ENCODE assay signal across 11 cellular contexts in the genomic region with DNA sequence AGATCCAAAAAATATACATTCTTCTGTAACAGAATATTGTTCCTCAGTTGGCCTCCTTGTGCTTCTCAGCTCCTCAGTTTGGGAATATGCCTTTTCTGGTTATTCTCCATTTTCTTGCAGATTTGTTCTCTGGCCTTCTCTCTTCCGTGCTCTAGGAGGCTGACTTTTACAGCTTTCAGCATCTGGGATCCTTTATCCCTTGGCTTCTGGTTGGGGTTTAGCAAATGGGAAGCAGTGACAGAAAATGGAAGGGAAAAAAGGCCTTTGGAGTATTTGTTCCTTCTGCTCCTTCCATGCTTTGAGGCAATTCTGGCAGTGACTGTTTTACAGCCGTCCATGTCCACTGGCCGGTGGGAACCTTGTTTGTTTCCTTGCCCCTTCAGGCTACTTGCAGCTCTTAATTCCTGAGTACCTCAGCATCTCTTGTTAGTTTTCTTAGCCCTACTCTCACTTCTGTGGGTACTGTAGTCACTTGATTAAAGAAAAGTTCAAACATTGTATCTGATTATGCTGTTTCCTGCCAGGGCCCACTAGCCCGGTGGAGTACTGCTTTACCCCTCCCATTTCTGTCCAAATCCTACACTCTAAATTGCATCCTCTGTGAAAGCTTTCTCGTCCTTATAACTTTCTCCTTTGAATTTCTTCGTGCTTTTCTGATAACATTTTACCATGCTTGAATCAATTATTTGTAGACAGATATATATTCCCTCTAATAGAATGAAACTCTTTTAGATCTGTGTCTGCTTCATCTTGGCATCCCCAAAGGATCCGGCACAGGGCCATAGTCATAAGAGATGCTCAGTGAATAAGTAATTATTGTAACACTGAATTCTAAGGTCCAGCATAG.
DNase-seq lines count a peak whose midpoint lies in the region; ATAC-seq and TF ChIP-seq lines count a peak whose summit lies in the region.
"Had no signal": no experiment of that assay in that cellular context is flagged by ENCODE, and none has a peak within 500 bp of the region (broad histone marks: within the 10 kb centered on the region; RNA-seq: fewer than 3 reads in every experiment).

No MANE protein-coding gene starts in this region.

- H2AFZ ChIP-seq in smooth muscle cell (ENCODE audit: low read depth), result no peak overlapping the region

- no peaks in the 10 kb centered on the region for H3K9me3 Mint-ChIP-seq in WTC11

- peaks cover 93% of the 10 kb centered on the region for H4K20me1 ChIP-seq in smooth muscle cell (ENCODE audit: low read depth)

- H3K4me3 Mint-ChIP-seq in WTC11, result no peak overlapping the region

- H3K4me2 ChIP-seq in smooth muscle cell, result no peak overlapping the region

- in situ Hi-C loops in KBM-7 (cut with MboI; ENCODE audit: low pct_unique_long_range_greater_than_20kb, low sequenced_read_pairs), result no loop called here

- H3K4me1 ChIP-seq in left ventricle myocardium inferior (peaks cover 90% of the 10 kb centered on the region), smooth muscle cell (ENCODE audit: low read depth) (peaks cover 36% of the 10 kb centered on the region)

- H3K79me2 ChIP-seq in smooth muscle cell (ENCODE audit: low read depth), result peaks cover 98% of the 10 kb centered on the region

- no peaks in the 10 kb centered on the region for H3K9me3 ChIP-seq in left ventricle myocardium inferior (replicated peaks)
- H3K9me3 ChIP-seq in smooth muscle cell (replicated peaks; ENCODE audit: low read depth), result no peaks in the 10 kb centered on the region

- no peak overlapping the region for H3K9ac ChIP-seq in smooth muscle cell (ENCODE audit: low read depth)

- H3K27ac Mint-ChIP-seq in WTC11, result peak overlapping the region; percentile 84

- H3K36me3 ChIP-seq in left ventricle myocardium inferior, result no peaks in the 10 kb centered on the region
- H3K36me3 ChIP-seq in smooth muscle cell (ENCODE audit: low read depth), result no peaks in the 10 kb centered on the region
- H3K36me3 ChIP-seq: WERI-Rb-1 had no signal

- TF ChIP-seq CTCF in WTC11 (IDR thresholded peaks at IDR 0.05), result no peak
- TF ChIP-seq CTCF in left ventricle myocardium inferior (IDR thresholded peaks at IDR 0.05; ENCODE audit: borderline replicate concordance), result no peak
- TF ChIP-seq CTCF in smooth muscle cell (IDR thresholded peaks at IDR 0.05; ENCODE audit: borderline replicate concordance, insufficient read depth, poor library complexity, severe bottlenecking), result no peak

- peaks cover 10% of the 10 kb centered on the region for H3F3A ChIP-seq in smooth muscle cell (ENCODE audit: low read depth)

- H3K27me3 Mint-ChIP-seq in WTC11 (ENCODE audit: low read depth), result no peaks in the 10 kb centered on the region

- H3K4me1 Mint-ChIP-seq in WTC11, result peaks cover 40% of the 10 kb centered on the region

- H3K4me3 ChIP-seq in left ventricle myocardium inferior (no peak overlapping the region), smooth muscle cell (no peak overlapping the region)

- ATAC-seq in WTC11, result no peak; the same call in 1 of the 2 replicates

- CTCF ChIA-PET in WTC11 (lab: Charles Lee), result no interaction called here

- no peaks in the 10 kb centered on the region for H3K36me3 Mint-ChIP-seq in WTC11

- H3K27ac ChIP-seq in left ventricle myocardium inferior (replicated peaks) (peak overlapping the region; percentile 91), smooth muscle cell (ENCODE audit: low read depth) (peak overlapping the region; percentile 7)
- H3K27ac ChIP-seq: WERI-Rb-1 had no signal

- 48% methylated on average over 7 of the region's 7 CpGs for WGBS in smooth muscle cell (ENCODE audit: low lambda C conversion rate)

- H3K27me3 ChIP-seq in left ventricle myocardium inferior (ENCODE audit: low read depth) (no peaks in the 10 kb centered on the region), smooth muscle cell (ENCODE audit: low read depth) (no peaks in the 10 kb centered on the region)

- POLR2A ChIA-PET in WTC11 (lab: Charles Lee), result no interaction called here

- intact Hi-C loops in left ventricle myocardium inferior (cut with micrococcal nuclease), result no loop called here

- DNase-seq in GM03348 (ENCODE audit: low spot score) (peak; percentile 17), WTC11 (ENCODE audit: low spot score) (no peak), left ventricle myocardium inferior (no peak), smooth muscle cell (lab: John Stamatoyannopoulos, UW; ENCODE audit: unreplicated experiment) (no peak), T-helper 9 cell (no peak), GOT3 (lab: John Stamatoyannopoulos, UW) (no peak), KBM-7 (no peak)
- no peak for DNase-seq in stimulated activated CD4-positive, alpha-beta T cell treated with anti-CD3 and anti-CD28 coated beads, Interleukin-15, amount 100 ng/mL, for 24 hours
- DNase-seq: NCI-H69, posterior cingulate gyrus, WERI-Rb-1 had no signal

TF ChIP-seq in WTC11, 78 proteins besides CTCF, POLR2A, EP300 and RAD21 (continues in another document):
- TF ChIP-seq FOXP1 (CRISPR knock-in tag; IDR thresholded peaks at IDR 0.05; ENCODE audit: borderline replicate concordance) (no peak), OVOL2 (CRISPR knock-in tag; IDR thresholded peaks at IDR 0.05; ENCODE audit: borderline replicate concordance) (no peak), ZBTB21 (CRISPR knock-in tag; IDR thresholded peaks at IDR 0.05; ENCODE audit: borderline replicate concordance) (no peak), GTF2I (CRISPR knock-in tag; conservative IDR thresholded peaks at IDR 0.05) (no peak), ATF1 (CRISPR knock-in tag; IDR thresholded peaks at IDR 0.05) (no peak), ZNF416 (CRISPR knock-in tag; IDR thresholded peaks at IDR 0.05) (no peak), NR1H2 (CRISPR knock-in tag; IDR thresholded peaks at IDR 0.05) (no peak), NFATC4 (CRISPR knock-in tag; IDR thresholded peaks at IDR 0.05) (no peak)
- TF ChIP-seq, protein P1, sequence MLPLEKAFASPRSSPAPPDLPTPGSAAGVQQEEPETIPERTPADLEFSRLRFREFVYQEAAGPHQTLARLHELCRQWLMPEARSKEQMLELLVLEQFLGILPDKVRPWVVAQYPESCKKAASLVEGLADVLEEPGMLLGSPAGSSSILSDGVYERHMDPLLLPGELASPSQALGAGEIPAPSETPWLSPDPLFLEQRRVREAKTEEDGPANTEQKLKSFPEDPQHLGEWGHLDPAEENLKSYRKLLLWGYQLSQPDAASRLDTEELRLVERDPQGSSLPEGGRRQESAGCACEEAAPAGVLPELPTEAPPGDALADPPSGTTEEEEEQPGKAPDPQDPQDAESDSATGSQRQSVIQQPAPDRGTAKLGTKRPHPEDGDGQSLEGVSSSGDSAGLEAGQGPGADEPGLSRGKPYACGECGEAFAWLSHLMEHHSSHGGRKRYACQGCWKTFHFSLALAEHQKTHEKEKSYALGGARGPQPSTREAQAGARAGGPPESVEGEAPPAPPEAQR (CRISPR knock-in tag; IDR thresholded peaks at IDR 0.05), result no peak
- TF ChIP-seq, protein P2, sequence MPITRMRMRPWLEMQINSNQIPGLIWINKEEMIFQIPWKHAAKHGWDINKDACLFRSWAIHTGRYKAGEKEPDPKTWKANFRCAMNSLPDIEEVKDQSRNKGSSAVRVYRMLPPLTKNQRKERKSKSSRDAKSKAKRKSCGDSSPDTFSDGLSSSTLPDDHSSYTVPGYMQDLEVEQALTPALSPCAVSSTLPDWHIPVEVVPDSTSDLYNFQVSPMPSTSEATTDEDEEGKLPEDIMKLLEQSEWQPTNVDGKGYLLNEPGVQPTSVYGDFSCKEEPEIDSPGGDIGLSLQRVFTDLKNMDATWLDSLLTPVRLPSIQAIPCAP (CRISPR knock-in tag; IDR thresholded peaks at IDR 0.05), result no peak
- TF ChIP-seq, protein P3, sequence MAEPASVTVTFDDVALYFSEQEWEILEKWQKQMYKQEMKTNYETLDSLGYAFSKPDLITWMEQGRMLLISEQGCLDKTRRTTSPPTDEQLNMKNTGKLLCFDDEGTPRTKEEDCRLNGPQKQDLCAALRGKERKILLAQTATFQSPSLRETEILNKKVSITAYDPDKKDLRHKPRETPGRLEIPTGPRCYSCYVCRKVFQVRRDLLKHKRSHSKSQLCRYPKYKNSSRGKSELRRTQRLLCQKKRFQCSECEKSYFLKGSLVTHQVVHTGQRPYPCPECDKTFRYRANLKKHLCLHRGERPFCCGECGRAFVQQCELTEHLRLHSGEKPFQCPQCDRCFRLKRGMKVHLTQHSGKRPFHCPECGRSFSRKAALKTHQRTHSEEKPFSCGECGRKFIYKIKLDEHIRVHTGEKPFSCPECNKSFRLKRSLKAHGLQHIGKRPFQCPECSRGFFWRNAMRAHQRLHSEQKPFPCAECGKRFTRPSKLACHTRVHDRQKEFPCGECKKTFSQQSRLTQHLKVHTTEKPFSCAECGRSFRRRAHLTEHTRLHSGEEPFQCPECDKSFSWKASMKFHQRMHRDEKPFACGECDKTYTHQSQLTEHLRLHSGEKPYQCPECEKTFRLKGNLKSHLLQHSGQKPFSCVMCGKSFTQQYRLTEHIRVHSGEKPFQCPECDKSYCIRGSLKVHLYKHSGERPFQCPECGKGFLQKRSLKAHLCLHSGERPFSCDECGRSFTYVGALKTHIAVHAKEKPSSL (CRISPR knock-in tag; conservative IDR thresholded peaks at IDR 0.05), result no peak
- TF ChIP-seq, protein P4, sequence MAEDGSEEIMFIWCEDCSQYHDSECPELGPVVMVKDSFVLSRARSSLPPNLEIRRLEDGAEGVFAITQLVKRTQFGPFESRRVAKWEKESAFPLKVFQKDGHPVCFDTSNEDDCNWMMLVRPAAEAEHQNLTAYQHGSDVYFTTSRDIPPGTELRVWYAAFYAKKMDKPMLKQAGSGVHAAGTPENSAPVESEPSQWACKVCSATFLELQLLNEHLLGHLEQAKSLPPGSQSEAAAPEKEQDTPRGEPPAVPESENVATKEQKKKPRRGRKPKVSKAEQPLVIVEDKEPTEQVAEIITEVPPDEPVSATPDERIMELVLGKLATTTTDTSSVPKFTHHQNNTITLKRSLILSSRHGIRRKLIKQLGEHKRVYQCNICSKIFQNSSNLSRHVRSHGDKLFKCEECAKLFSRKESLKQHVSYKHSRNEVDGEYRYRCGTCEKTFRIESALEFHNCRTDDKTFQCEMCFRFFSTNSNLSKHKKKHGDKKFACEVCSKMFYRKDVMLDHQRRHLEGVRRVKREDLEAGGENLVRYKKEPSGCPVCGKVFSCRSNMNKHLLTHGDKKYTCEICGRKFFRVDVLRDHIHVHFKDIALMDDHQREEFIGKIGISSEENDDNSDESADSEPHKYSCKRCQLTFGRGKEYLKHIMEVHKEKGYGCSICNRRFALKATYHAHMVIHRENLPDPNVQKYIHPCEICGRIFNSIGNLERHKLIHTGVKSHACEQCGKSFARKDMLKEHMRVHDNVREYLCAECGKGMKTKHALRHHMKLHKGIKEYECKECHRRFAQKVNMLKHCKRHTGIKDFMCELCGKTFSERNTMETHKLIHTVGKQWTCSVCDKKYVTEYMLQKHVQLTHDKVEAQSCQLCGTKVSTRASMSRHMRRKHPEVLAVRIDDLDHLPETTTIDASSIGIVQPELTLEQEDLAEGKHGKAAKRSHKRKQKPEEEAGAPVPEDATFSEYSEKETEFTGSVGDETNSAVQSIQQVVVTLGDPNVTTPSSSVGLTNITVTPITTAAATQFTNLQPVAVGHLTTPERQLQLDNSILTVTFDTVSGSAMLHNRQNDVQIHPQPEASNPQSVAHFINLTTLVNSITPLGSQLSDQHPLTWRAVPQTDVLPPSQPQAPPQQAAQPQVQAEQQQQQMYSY (CRISPR knock-in tag; IDR thresholded peaks at IDR 0.05), result no peak
